14 cellular contexts compared by ENCODE assay signal in genomic region chr2:179336782-179337534, GRCh38.
DNase-seq lines count a peak whose midpoint lies in the region; ATAC-seq, FAIRE-seq and TF ChIP-seq lines count a peak whose summit lies in the region.
"Had no signal": no experiment of that assay in that cellular context is flagged by ENCODE, and none has a peak within 500 bp of the region (broad histone marks: within the 10 kb centered on the region; RNA-seq: fewer than 3 reads in every experiment).

No MANE protein-coding gene starts in this region.

- no peak overlapping the region for H3K23ac ChIP-seq in H9 (ENCODE audit: insufficient read length, low read depth, low read length)

- H3K9ac ChIP-seq in H9 (ENCODE audit: extremely low read depth, insufficient read length, low read length): no peak overlapping the region
- H3K9ac ChIP-seq: BLaER1 had no signal

- intact Hi-C loops in A673 (cut with micrococcal nuclease; ENCODE audit: unreplicated experiment) (no loop called here), pancreas (cut with DNase I) (no loop called here)

- H3K4me1 ChIP-seq in A673 (ENCODE audit: insufficient read depth, low read length, poor library complexity, severe bottlenecking) (peaks cover 21% of the 10 kb centered on the region), H9 (ENCODE audit: insufficient read depth, low read length) (peaks cover 2% of the 10 kb centered on the region; the same call in 1 of the 2 replicates), pancreas (peaks cover 0 to 4% (median 0%) of the 10 kb centered on the region in 3 donors)
- H3K4me1 ChIP-seq: BLaER1 had no signal

- H2BK120ac ChIP-seq in H9 (ENCODE audit: low read depth, low read length, poor library complexity, severe bottlenecking): no peak overlapping the region

- H3K79me2 ChIP-seq in H9 (ENCODE audit: insufficient read depth, low read length): no peaks in the 10 kb centered on the region

- no peaks in the 10 kb centered on the region for H4K20me1 ChIP-seq in H9 (ENCODE audit: control insufficient read depth, insufficient read depth, insufficient read length)
- H4K20me1 ChIP-seq: BLaER1 had no signal

- no peak overlapping the region for H2BK5ac ChIP-seq in H9 (ENCODE audit: insufficient read length, low read length)

- TF ChIP-seq CTCF in A673 (conservative IDR thresholded peaks at IDR 0.05; ENCODE audit: low read depth, low read length) (no peak), H9 (conservative IDR thresholded peaks at IDR 0.05) (no peak), pancreas (IDR thresholded peaks at IDR 0.05) (no peak)

- no peaks in the 10 kb centered on the region for H3K79me1 ChIP-seq in H9 (ENCODE audit: insufficient read depth, low read depth, low read length, poor library complexity, severe bottlenecking)

- H2BK15ac ChIP-seq in H9 (ENCODE audit: low read depth, low read length): no peak overlapping the region

- ATAC-seq in GM19395 (IDR thresholded peaks at IDR 0.05; ENCODE audit: unreplicated experiment): no peak
- ATAC-seq in pancreas: no peak
- ATAC-seq: activated CD4-positive, alpha-beta T cell treated with anti-CD3 and anti-CD28 coated beads for 36 hours had no signal

- no TSS peak for BruUV-seq in A673 (replicated peaks; lab: Mats Ljungman, UMichigan)

- H3K14ac ChIP-seq in H9 (ENCODE audit: insufficient read depth, low read length): no peak overlapping the region

- no peak for FAIRE-seq in pancreas (lab: Jason Lieb, UNC)

- H3K36me3 ChIP-seq in A673 (ENCODE audit: insufficient read depth, low read length, poor library complexity, severe bottlenecking) (no peaks in the 10 kb centered on the region), pancreas (no peaks in the 10 kb centered on the region)
- H3K36me3 ChIP-seq: BLaER1 had no signal

- H2BK20ac ChIP-seq in H9 (ENCODE audit: low read depth, low read length, poor library complexity, severe bottlenecking): no peak overlapping the region

- no peak overlapping the region for H3T11ph ChIP-seq in H9 (ENCODE audit: low read length)

- no peaks in the 10 kb centered on the region for H3K27me3 Mint-ChIP-seq in H9 (ENCODE audit: low read depth)

- H3K4me3 ChIP-seq in A673 (ENCODE audit: low read depth, low read length, poor library complexity, severe bottlenecking): no peak overlapping the region
- no peak overlapping the region for H3K4me3 ChIP-seq in pancreas
- H3K4me3 ChIP-seq: BLaER1 had no signal

- H2BK12ac ChIP-seq in H9 (ENCODE audit: insufficient read length, low read depth, low read length): no peak overlapping the region

- no peak overlapping the region for H3K4me2 ChIP-seq in H9 (ENCODE audit: insufficient read depth, insufficient read length, low read length)
- H3K4me2 ChIP-seq: BLaER1 had no signal

- H4K5ac ChIP-seq in H9 (ENCODE audit: insufficient read length, low read depth, low read length): no peak overlapping the region

- H3K36me3 Mint-ChIP-seq in H9 (ENCODE audit: insufficient read depth in 1 of 3, low read depth in 3 of 3): no peaks in the 10 kb centered on the region

- H4K8ac ChIP-seq in H9 (replicated peaks; ENCODE audit: insufficient read length, low read depth, low read length): no peak overlapping the region

- no peak overlapping the region for H3K18ac ChIP-seq in H9 (ENCODE audit: insufficient read length, low read depth, low read length)

- H3K4ac ChIP-seq in H9 (ENCODE audit: low read depth, low read length): no peak overlapping the region

- no peak overlapping the region for H2AFZ ChIP-seq in H9 (ENCODE audit: low read length)

- no peak overlapping the region for H3K4me3 Mint-ChIP-seq in H9
- H3K4me3 Mint-ChIP-seq: activated CD4-positive, alpha-beta T cell treated with anti-CD3 and anti-CD28 coated beads for 36 hours had no signal

- H3K9me3 Mint-ChIP-seq in H9: no peaks in the 10 kb centered on the region

- POLR2A ChIA-PET in A673 (lab: Charles Lee; ENCODE audit: low non-redundant PET): no interaction called here

- no peak overlapping the region for H3K56ac ChIP-seq in H9 (ENCODE audit: insufficient read length, low read depth, low read length)

- CTCF ChIA-PET in A673 (lab: Charles Lee): no interaction called here

- no peak overlapping the region for H4K91ac ChIP-seq in H9 (ENCODE audit: insufficient read length, low read depth, low read length)

- no CpG with 5 or more reads among the region's 4 CpGs for WGBS in H9 (ENCODE audit: extremely low coverage, insufficient read length, low lambda C conversion rate)
- WGBS in pancreas, 2 donors: 79% methylated on average over 4 of the region's 4 CpGs

- DNase-seq in A673 (ENCODE audit: low spot score): peak; percentile 95
- DNase-seq in H9: no peak
- peak; percentile 51 for DNase-seq in astrocyte of the hippocampus (ENCODE audit: low read depth, low spot score)
- DNase-seq in islet precursor cell: peak; percentile 56
- DNase-seq in stimulated activated naive CD4-positive, alpha-beta T cell (lab: John Stamatoyannopoulos, UW): no peak
- no peak for DNase-seq in pancreas
- no peak for DNase-seq in foreskin melanocyte
- DNase-seq: activated CD4-positive, alpha-beta T cell treated with anti-CD3 and anti-CD28 coated beads for 36 hours; activated gamma-delta T cell; NCI-H1930; stimulated activated CD4-positive, alpha-beta T cell treated with anti-CD3 and anti-CD28 coated beads, Interleukin-2, amount 100 ng/mL, for 48 hours had no signal

- H3K4me1 Mint-ChIP-seq in H9: peaks cover 30 to 33% of the 10 kb centered on the region in 2 experiments

- H3K9me3 ChIP-seq in A673 (ENCODE audit: low read depth, low read length, poor library complexity, severe bottlenecking): no peaks in the 10 kb centered on the region
- no peaks in the 10 kb centered on the region for H3K9me3 ChIP-seq in H9 (ENCODE audit: control insufficient read depth, low read depth, low read length)
- no peaks in the 10 kb centered on the region for H3K9me3 ChIP-seq in pancreas
- H3K9me3 ChIP-seq: BLaER1 had no signal

- H3K23me2 ChIP-seq in H9 (ENCODE audit: insufficient read length, low read depth, low read length, poor library complexity, severe bottlenecking): no peaks in the 10 kb centered on the region

- no peak overlapping the region for H2AK5ac ChIP-seq in H9 (ENCODE audit: insufficient read length, low read length)

- H3K27ac ChIP-seq in A673 (ENCODE audit: low read depth, low read length, poor library complexity, severe bottlenecking) (peak overlapping the region; percentile 45), H9 (ENCODE audit: insufficient read length, low read depth, low read length) (no peak overlapping the region), pancreas (no peak overlapping the region)
- H3K27ac ChIP-seq: BLaER1, RWPE1 had no signal

- no peaks in the 10 kb centered on the region for H3K27me3 ChIP-seq in A673 (replicated peaks; ENCODE audit: insufficient read depth, low read depth, low read length, poor library complexity)
- H3K27me3 ChIP-seq in H9 (ENCODE audit: insufficient read depth, low read length): no peaks in the 10 kb centered on the region
- no peaks in the 10 kb centered on the region for H3K27me3 ChIP-seq in pancreas
- H3K27me3 ChIP-seq: BLaER1 had no signal

- peak overlapping the region; percentile 15 to 93 (median 71); a peak in 2 of 7 replicates for H3K27ac Mint-ChIP-seq in H9
- H3K27ac Mint-ChIP-seq: activated CD4-positive, alpha-beta T cell treated with anti-CD3 and anti-CD28 coated beads for 36 hours had no signal

Comparison
In these comparisons a context has a peak if more than half of its experiments do, and no peak if none do; other contexts are left out.
1. DNase-seq: peak in A673 (single experiment), astrocyte of the hippocampus (single experiment) and islet precursor cell (single experiment); none in H9 (single experiment), stimulated activated naive CD4-positive, alpha-beta T cell (0 of 6), pancreas (0 of 6) and foreskin melanocyte (single experiment).